Comparison of ENCODE assay signal across 19 cellular contexts in genomic region chr6:127997472-127998164, GRCh38.
A peak's percentile ranks its signal among the peaks of the same experiment; 100 is the strongest.
DNase-seq lines count a peak whose midpoint lies in the region; ATAC-seq lines count a peak whose summit lies in the region.
"Had no signal": no experiment of that assay in that cellular context is flagged by ENCODE, and none has a peak within 500 bp of the region (broad histone marks: within the 10 kb centered on the region; RNA-seq: fewer than 3 reads in every experiment).

No MANE protein-coding gene starts in this region.

- CTCF ChIA-PET in T-cell (lab: Charles Lee) = interaction anchor here in 1 of 2 donors (0.6 kb wide), 2 partner anchors 8 to 72 kb away, joined by 3 read pairs; no protein-coding TSS in a partner anchor

- ATAC-seq in stimulated activated naive CD8-positive, alpha-beta T cell treated with anti-CD3 and anti-CD28 coated beads, Interleukin-15, Interleukin-2, amounts not matched to agents 100 U/mL and 50 U/mL, for 24 hours = no peak
- peak in 3 of 4 experiments; percentile 70 to 89 (median 81) for ATAC-seq in T-cell (replicated peaks in 1 of 4)
- ATAC-seq in GM18867 (IDR thresholded peaks at IDR 0.05; ENCODE audit: unreplicated experiment) = no peak

- no peaks in the 10 kb centered on the region for H3K9me3 Mint-ChIP-seq in stimulated activated naive CD8-positive, alpha-beta T cell treated with anti-CD3 and anti-CD28 coated beads, Interleukin-15, Interleukin-2, amounts not matched to agents 100 ng/mL and 50 ng/mL, for 24 hours
- H3K9me3 Mint-ChIP-seq in T-cell = no peaks in the 10 kb centered on the region

- peak overlapping the region; percentile 63 for H3K4me3 Mint-ChIP-seq in stimulated activated naive CD8-positive, alpha-beta T cell treated with anti-CD3 and anti-CD28 coated beads, Interleukin-15, Interleukin-2, amounts not matched to agents 100 ng/mL and 50 ng/mL, for 24 hours
- H3K4me3 Mint-ChIP-seq in T-cell = peak overlapping the region; percentile 31 to 73 (median 49)
- H3K4me3 Mint-ChIP-seq: CD14-positive monocyte had no signal

- no peaks in the 10 kb centered on the region for H3K27me3 Mint-ChIP-seq in stimulated activated naive CD8-positive, alpha-beta T cell treated with anti-CD3 and anti-CD28 coated beads, Interleukin-15, Interleukin-2, amounts not matched to agents 100 ng/mL and 50 ng/mL, for 24 hours
- no peaks in the 10 kb centered on the region for H3K27me3 Mint-ChIP-seq in T-cell

- peaks cover 66% of the 10 kb centered on the region for H3K4me1 Mint-ChIP-seq in stimulated activated naive CD8-positive, alpha-beta T cell treated with anti-CD3 and anti-CD28 coated beads, Interleukin-15, Interleukin-2, amounts not matched to agents 100 ng/mL and 50 ng/mL, for 24 hours (ENCODE audit: low read depth)
- H3K4me1 Mint-ChIP-seq in T-cell = peaks cover 33 to 49% (median 49%) of the 10 kb centered on the region in 3 donors
- H3K4me1 Mint-ChIP-seq: CD14-positive monocyte had no signal

- H3K36me3 Mint-ChIP-seq in stimulated activated naive CD8-positive, alpha-beta T cell treated with anti-CD3 and anti-CD28 coated beads, Interleukin-15, Interleukin-2, amounts not matched to agents 100 ng/mL and 50 ng/mL, for 24 hours (ENCODE audit: low read depth) = no peaks in the 10 kb centered on the region
- H3K36me3 Mint-ChIP-seq in T-cell = no peaks in the 10 kb centered on the region
- H3K36me3 Mint-ChIP-seq: CD14-positive monocyte had no signal

- no peak for DNase-seq in stimulated activated naive CD8-positive, alpha-beta T cell treated with anti-CD3 and anti-CD28 coated beads, Interleukin-15, Interleukin-2, amounts not matched to agents 100 U/mL and 50 U/mL, for 24 hours
- DNase-seq in T-cell (peak in 4 of 34 experiments; percentile 3 to 36 (median 12)), astrocyte of the hippocampus (ENCODE audit: low read depth, low spot score) (peak; percentile 10), Kasumi-1 (lab: John Stamatoyannopoulos, UW) (no peak), NCI-H69 (lab: John Stamatoyannopoulos, UW) (no peak)
- DNase-seq: ACHN, AML-193, DMS53, Karpas-422, NCI-H1105, NCI-H1694 treated with DMSO at 0.1 percent for 48 hours, NCI-H2171, NCI-H446, NCI-H748 treated with DMSO at 0.1 percent for 48 hours, OCI-M1, SHP77 treated with DMSO at 0.1 percent for 48 hours had no signal

- peak overlapping the region; percentile 84 for H3K27ac Mint-ChIP-seq in stimulated activated naive CD8-positive, alpha-beta T cell treated with anti-CD3 and anti-CD28 coated beads, Interleukin-15, Interleukin-2, amounts not matched to agents 100 ng/mL and 50 ng/mL, for 24 hours
- peak overlapping the region; percentile 78 to 82 for H3K27ac Mint-ChIP-seq in T-cell
- H3K27ac Mint-ChIP-seq: CD14-positive monocyte had no signal

- POLR2A ChIA-PET in T-cell (lab: Charles Lee) = interaction anchor here in 1 of 2 donors (0.5 kb wide), 1 partner anchor 179 kb away, joined by 6 read pairs; no protein-coding TSS in a partner anchor

Comparison
In these comparisons a context has a peak if more than half of its experiments do, and no peak if none do; other contexts are left out.
1. ATAC-seq: peak in T-cell (3 of 4); none in stimulated activated naive CD8-positive, alpha-beta T cell treated with anti-CD3 and anti-CD28 coated beads, Interleukin-15, Interleukin-2, amounts not matched to agents 100 U/mL and 50 U/mL, for 24 hours (single experiment) and GM18867 (single experiment).